Comparison of ENCODE assay signal across 8 cellular contexts in genomic region chr22:36027960-36028645, GRCh38. TPM values are rescaled to one million over a fixed set of nuclear protein-coding genes. Genes with fewer than 3 reads are reported as not detected.
DNase-seq lines count a peak whose midpoint lies in the region; ATAC-seq, FAIRE-seq and TF ChIP-seq lines count a peak whose summit lies in the region.

No MANE protein-coding gene starts in this region.

- SMC1A ChIA-PET in GM12878 (lab: Charles Lee; ENCODE audit: uncharacterized antibody, unreplicated experiment), result no interaction called here

- in situ Hi-C loops in GM12878 (cut with MboI), result no loop called here

- H3K79me2 ChIP-seq in GM12878 (ENCODE audit: control insufficient read depth, insufficient read depth, low read length) (no peaks in the 10 kb centered on the region), smooth muscle cell (ENCODE audit: low read depth) (peaks cover 49% of the 10 kb centered on the region)

- WGBS in GM12878 (ENCODE audit: insufficient coverage, insufficient replicate concordance, low lambda C conversion rate, missing lambda C conversion rate), result 5% methylated on average over 34 of the region's 87 CpGs
- 0% methylated on average over 10 of the region's 87 CpGs for WGBS in smooth muscle cell (ENCODE audit: low lambda C conversion rate)

- no peaks in the 10 kb centered on the region for H3K9me3 ChIP-seq in MG63
- H3K9me3 ChIP-seq in GM12878 (replicated peaks; ENCODE audit: control insufficient read depth, insufficient read depth, low read length), result no peaks in the 10 kb centered on the region
- H3K9me3 ChIP-seq in smooth muscle cell (replicated peaks; ENCODE audit: low read depth), result no peaks in the 10 kb centered on the region

- ATAC-seq in GM12878 (no peak), HG03135 (IDR thresholded peaks at IDR 0.05; ENCODE audit: unreplicated experiment) (no peak)

- POLR2A ChIA-PET in GM12878 (lab: Charles Lee), result no interaction called here

- H3K9ac ChIP-seq in GM12878 (ENCODE audit: control insufficient read depth, insufficient read depth, low read length) (no peak overlapping the region), smooth muscle cell (ENCODE audit: low read depth) (peak overlapping the region; percentile 81)

- peak; percentile 56 for DNase-seq in activated CD8-positive, alpha-beta memory T cell treated with anti-CD3 and anti-CD28 coated beads, Interleukin-2, amount 50 U/mL, for 48 hours
- DNase-seq in activated CD8-positive, alpha-beta memory T cell treated with anti-CD3 and anti-CD28 coated beads, Interleukin-2, amount 50 U/mL, for 4 hours, result no peak
- DNase-seq in MG63 (no peak), GM12878 (ENCODE audit: low read depth, low spot score) (no peak), iPS-NIHi11 (ENCODE audit: low spot score) (peak; percentile 96), smooth muscle cell (lab: John Stamatoyannopoulos, UW; ENCODE audit: unreplicated experiment) (no peak), SKM-1 (lab: John Stamatoyannopoulos, UW; ENCODE audit: unreplicated experiment) (no peak)

- no peak for FAIRE-seq in GM12878 (lab: Jason Lieb, UNC)

- H3K27me3 ChIP-seq in MG63, result no peaks in the 10 kb centered on the region
- H3K27me3 ChIP-seq in GM12878 (replicated peaks in 1 of 2; ENCODE audit: control insufficient read depth in 2 of 2, insufficient read depth in 2 of 2, low read length in 1 of 2), result peaks cover 0 to 5% of the 10 kb centered on the region in 2 experiments; a peak in 1 of 4 replicates
- H3K27me3 ChIP-seq in smooth muscle cell (ENCODE audit: low read depth), result no peaks in the 10 kb centered on the region

- CTCF ChIA-PET in GM12878 (lab: Yijun Ruan, JAX), result interaction anchor here (0.6 to 1.2 kb wide), 2 partner anchors 38 kb away, joined by 3 read pairs; no protein-coding TSS in a partner anchor

- peaks cover 10% of the 10 kb centered on the region for H3F3A ChIP-seq in smooth muscle cell (ENCODE audit: low read depth)

- no peak for TF ChIP-seq CTCF in GM12878 (IDR thresholded peaks at IDR 0.05 in 2 of 3, conservative IDR thresholded peaks at IDR 0.05 in 1 of 3; ENCODE audit: control insufficient read depth in 2 of 3, extremely low read depth in 1 of 3, insufficient read depth in 1 of 3, low read depth in 3 of 3, low read length in 3 of 3)
- TF ChIP-seq CTCF in smooth muscle cell (IDR thresholded peaks at IDR 0.05; ENCODE audit: borderline replicate concordance, insufficient read depth, poor library complexity, severe bottlenecking), result no peak

- peak overlapping the region; percentile 22; the same call in 1 of the 2 replicates for H3K4me2 ChIP-seq in GM12878 (ENCODE audit: control insufficient read depth, insufficient read depth)
- H3K4me2 ChIP-seq in smooth muscle cell, result peak overlapping the region; percentile 86

- BruUV-seq in GM12878 (replicated peaks; lab: Mats Ljungman, UMichigan), result no TSS peak

- H2AFZ ChIP-seq in GM12878 (ENCODE audit: control insufficient read depth, low read depth, low read length) (no peak overlapping the region; the same call in 1 of the 2 replicates), smooth muscle cell (ENCODE audit: low read depth) (peak overlapping the region; percentile 46)

- H3K36me3 ChIP-seq in MG63 (peaks cover 22% of the 10 kb centered on the region), GM12878 (ENCODE audit: control insufficient read depth in 2 of 2, insufficient read depth in 2 of 2, low read length in 1 of 2) (no peaks in the 10 kb centered on the region), smooth muscle cell (ENCODE audit: low read depth) (no peaks in the 10 kb centered on the region)

- TF ChIP-seq RAD21 in GM12878 (IDR thresholded peaks at IDR 0.05; ENCODE audit: insufficient read depth, low read depth, low read length), result no peak

- H4K20me1 ChIP-seq in GM12878 (ENCODE audit: control insufficient read depth, insufficient read depth), result no peaks in the 10 kb centered on the region
- peaks cover 40% of the 10 kb centered on the region for H4K20me1 ChIP-seq in smooth muscle cell (ENCODE audit: low read depth)

- H3K27ac ChIP-seq in GM12878 (ENCODE audit: control insufficient read depth, insufficient read depth) (no peak overlapping the region), smooth muscle cell (ENCODE audit: low read depth) (peak overlapping the region; percentile 75)

- RAD21 ChIA-PET in GM12878 (lab: Charles Lee; ENCODE audit: unreplicated experiment), result no interaction called here

- no peak for TF ChIP-seq EP300 in GM12878 (IDR thresholded peaks at IDR 0.05; ENCODE audit: borderline replicate concordance in 1 of 2, control insufficient read depth in 1 of 2, low read depth in 2 of 2, low read length in 2 of 2)

- intact Hi-C loops in GM12878 (cut with micrococcal nuclease; ENCODE audit: unreplicated experiment), result no loop called here

- no peaks in the 10 kb centered on the region for H3K4me1 ChIP-seq in GM12878 (ENCODE audit: control insufficient read depth, insufficient read depth, low read length)
- H3K4me1 ChIP-seq in smooth muscle cell (ENCODE audit: low read depth), result peaks cover 23% of the 10 kb centered on the region

- peak overlapping the region; percentile 68 for H3K4me3 ChIP-seq in MG63
- no peak overlapping the region for H3K4me3 ChIP-seq in GM12878
- peak overlapping the region; percentile 74 for H3K4me3 ChIP-seq in smooth muscle cell

- no peak for TF ChIP-seq POLR2A in GM12878 (IDR thresholded peaks at IDR 0.05; ENCODE audit: low read depth, low read length)

TF ChIP-seq in GM12878, 131 proteins besides CTCF, POLR2A, EP300 and RAD21 (continues in another document):
- no peak for TF ChIP-seq E2F4 (IDR thresholded peaks at IDR 0.05; ENCODE audit: low read depth, low read length)
- TF ChIP-seq ZBTB40 (IDR thresholded peaks at IDR 0.05; ENCODE audit: borderline replicate concordance), result no peak
- TF ChIP-seq BACH1 (IDR thresholded peaks at IDR 0.05; ENCODE audit: borderline replicate concordance), result peak; percentile 89
- no peak for TF ChIP-seq KAT2A (conservative IDR thresholded peaks at IDR 0.05; ENCODE audit: control insufficient read depth, low read depth, low read length)
- TF ChIP-seq NRF1 (conservative IDR thresholded peaks at IDR 0.05; ENCODE audit: low read depth, low read length), result no peak
- no peak for TF ChIP-seq MEF2B (IDR thresholded peaks at IDR 0.05; ENCODE audit: partially characterized antibody, poor library complexity, severe bottlenecking)
- TF ChIP-seq YY1 (IDR thresholded peaks at IDR 0.05; ENCODE audit: low read depth, low read length), result no peak
- no peak for TF ChIP-seq RBBP5 (conservative IDR thresholded peaks at IDR 0.05)

RNA-seq across cellular contexts. Expression of gene RBFOX2, which starts 0.5 kb away (rescaled TPM):
- 64.2 and 65.6 TPM in 2 replicates for total RNA-seq in MG63 (2014; rRNA removed; shearing (Covaris generic); ENCODE audit: low replicate concordance)
- total RNA-seq in GM12878 (2013; cell fraction: nucleolus; rRNA removed), result 0.94 and 1.0 TPM in 2 replicates
- total RNA-seq in GM12878 (2014; rRNA removed), result not detected in 2 replicates
- not detected in 2 replicates for total RNA-seq in GM12878 (2014; rRNA removed; fragmentation: Illumina TruSeq; extraction: Trizol)
- total RNA-seq in GM12878 (2021), result 0.11 and 0.46 TPM in 2 replicates
- polyA plus RNA-seq in GM12878 (2011; ENCODE audit: low read depth), result not detected
- 2.4 and 2.7 TPM in 2 replicates for polyA plus RNA-seq in GM12878 (2011; rRNA removed)
- polyA plus RNA-seq in GM12878 (2011; cell fraction: cytosol; rRNA removed), result 2.1 and 2.2 TPM in 2 replicates
- 3.8 and 4.5 TPM in 2 replicates for polyA plus RNA-seq in GM12878 (2011; cell fraction: nucleus; rRNA removed)
- 0.19 and 0.24 TPM in 2 replicates for polyA plus RNA-seq in GM12878 (2012)
- 0.02 and 0.07 TPM in 2 replicates for polyA plus RNA-seq in GM12878 (2014; fragmentation: Illumina TruSeq; extraction: Trizol)
- polyA plus RNA-seq in GM12878 (2014; fragmentation: Nextera tagmentation; extraction: Ambion mirVana), result not detected
- polyA plus RNA-seq in GM12878 (2014; rRNA removed), result 0.01 TPM in 1 of 2 replicates, not detected in the other
- under 1 TPM; 0.13 to 0.20 TPM for polyA plus RNA-seq in GM12878 (2016; fragmentation: Nextera tagmentation; extraction: Ambion mirVana)
- polyA minus RNA-seq in GM12878 (2011; rRNA and poly(A)+ RNA removed), result 2.9 and 3.8 TPM in 2 replicates
- 0.80 and 1.8 TPM in 2 replicates for polyA minus RNA-seq in GM12878 (2011; cell fraction: cytosol; rRNA and poly(A)+ RNA removed)
- 3.1 and 3.3 TPM in 2 replicates for polyA minus RNA-seq in GM12878 (2011; cell fraction: nucleus; rRNA and poly(A)+ RNA removed)
- 144 and 168 TPM in 2 replicates for total RNA-seq in smooth muscle cell
- polyA plus RNA-seq in smooth muscle cell, result 128 and 151 TPM in 2 replicates

Comparison
In these comparisons a context has a peak if more than half of its experiments do, and no peak if none do; other contexts are left out.
1. DNase-seq: peak in activated CD8-positive, alpha-beta memory T cell treated with anti-CD3 and anti-CD28 coated beads, Interleukin-2, amount 50 U/mL, for 48 hours (single experiment) and iPS-NIHi11 (single experiment); none in activated CD8-positive, alpha-beta memory T cell treated with anti-CD3 and anti-CD28 coated beads, Interleukin-2, amount 50 U/mL, for 4 hours (single experiment), MG63 (single experiment), GM12878 (single experiment), smooth muscle cell (single experiment) and SKM-1 (single experiment).
2. RNA of gene RBFOX2, which starts 0.5 kb away (total RNA-seq): 144 to 168 TPM in smooth muscle cell and 64.2 to 65.6 TPM in MG63; 0.11 to 1.0 TPM in GM12878; every median in the first group is over 10 times any median in the second.